In genomic region chr4:40314951-40315350, GRCh38 we compare ENCODE assay signal across 1 cellular context.
TF ChIP-seq lines count a peak whose summit lies in the region.

No MANE protein-coding gene starts in this region.

TF ChIP-seq in IMR-90, 13 proteins besides CTCF, POLR2A, EP300 and RAD21:
- TF ChIP-seq BHLHE40 (IDR thresholded peaks at IDR 0.05; ENCODE audit: low read depth, low read length) (no peak), CEBPB (IDR thresholded peaks at IDR 0.05; ENCODE audit: low read depth, low read length) (peak; percentile 78)
TF ChIP-seq in IMR-90: peak in this region for 1.
